8 cellular contexts compared by ENCODE assay signal in the genomic region with DNA sequence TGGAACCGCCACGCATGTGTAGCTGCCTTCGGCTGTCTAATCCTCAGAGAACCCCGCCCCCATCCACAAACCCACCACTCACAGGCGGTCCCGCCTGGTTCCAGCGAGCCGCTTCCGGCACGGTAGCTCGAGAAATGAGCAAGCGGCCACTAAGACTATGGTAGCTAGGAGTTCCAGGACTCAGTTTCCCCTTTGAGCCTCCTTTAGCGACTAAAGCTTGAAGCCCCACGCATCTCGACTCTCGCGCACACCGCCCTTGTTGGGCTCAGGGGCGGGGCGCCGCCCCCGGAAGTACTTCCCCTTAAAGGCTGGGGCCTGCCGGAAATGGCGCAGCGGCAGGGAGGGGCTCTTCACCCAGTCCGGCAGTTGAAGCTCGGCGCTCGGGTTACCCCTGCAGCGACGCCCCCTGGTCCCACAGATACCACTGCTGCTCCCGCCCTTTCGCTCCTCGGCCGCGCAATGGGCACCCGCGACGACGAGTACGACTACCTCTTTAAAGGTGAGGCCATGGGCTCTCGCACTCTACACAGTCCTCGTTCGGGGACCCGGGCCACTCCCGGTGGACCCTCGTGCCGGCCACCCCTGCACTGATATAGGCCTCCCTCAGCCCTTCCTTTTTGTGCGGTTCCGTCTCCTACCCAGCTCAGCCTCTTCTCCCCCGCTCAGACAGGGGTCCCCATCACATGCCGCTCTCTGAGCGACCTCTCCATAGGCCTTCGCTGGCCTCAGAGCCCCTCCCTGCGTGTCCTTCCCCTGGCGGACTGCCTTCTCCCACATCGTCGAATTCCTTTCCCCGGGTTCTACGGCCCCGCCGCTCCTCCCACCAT. TPM values are rescaled to one million over a fixed set of nuclear protein-coding genes. Genes with fewer than 3 reads are reported as not detected.
DNase-seq lines count a peak whose midpoint lies in the region; ATAC-seq and TF ChIP-seq lines count a peak whose summit lies in the region.

A gene (plus strand): TSS at position 365 of the 827 bp plus-strand sequence. CDS start 95 bp downstream, at position 460.

- POLR2A ChIA-PET in BJ (lab: Charles Lee), result interaction anchor here (0.7 to 1.3 kb wide), 2 partner anchors 40 to 258 kb away, joined by 3 to 4 read pairs; a partner anchor contains a TSS
- POLR2A ChIA-PET in activated CD4-positive, alpha-beta T cell treated with anti-CD3 and anti-CD28 coated beads for 36 hours (lab: Charles Lee), result interaction anchor here (0.6 to 2.7 kb wide), 12 partner anchors 9 to 661 kb away, joined by 3 to 17 read pairs (median 5); a partner anchor contains a TSS

- peak within 1 kb of the TSS; percentile 91 for H3K27ac Mint-ChIP-seq in activated CD4-positive, alpha-beta T cell treated with anti-CD3 and anti-CD28 coated beads for 36 hours

- peak; percentile 72 for DNase-seq in BJ (ENCODE audit: low read depth)
- peak; percentile 87 for DNase-seq in GM19238 (ENCODE audit: insufficient read length, low spot score)
- peak; percentile 65 for DNase-seq in NCI-H510A treated with DMSO at 0.1 percent for 48 hours (lab: John Stamatoyannopoulos, UW)
- DNase-seq in activated CD4-positive, alpha-beta T cell treated with anti-CD3 and anti-CD28 coated beads for 36 hours, result peak; percentile 97
- peak; percentile 98 for DNase-seq in choroid plexus epithelial cell (ENCODE audit: low read depth)
- DNase-seq in kidney tubule cell (ENCODE audit: low spot score), result peak; percentile 97
- DNase-seq in stimulated activated CD4-positive, alpha-beta T cell treated with anti-CD3 and anti-CD28 coated beads, Interleukin-1b, Interleukin-23, amount 100 ng/mL, for 24 hours (ENCODE audit: low read depth in 4 of 4, low spot score in 1 of 4), result peak; percentile 88 to 92 (median 91)

- H3K4me3 ChIP-seq in BJ (ENCODE audit: low read depth, low read length) (peak within 1 kb of the TSS; percentile 99), choroid plexus epithelial cell (ENCODE audit: low read depth, low read length) (peak within 1 kb of the TSS; percentile 76)

- TF ChIP-seq CTCF in BJ (IDR thresholded peaks at IDR 0.05; ENCODE audit: insufficient read depth, low read depth, low read length), result peak; percentile 48
- peak; percentile 45 for TF ChIP-seq CTCF in choroid plexus epithelial cell (conservative IDR thresholded peaks at IDR 0.05; ENCODE audit: low read depth, low read length)

- H3K27me3 ChIP-seq in BJ (ENCODE audit: control insufficient read depth, insufficient read depth, low read length), result no peaks in the 10 kb centered on the region

- H3K27me3 Mint-ChIP-seq in activated CD4-positive, alpha-beta T cell treated with anti-CD3 and anti-CD28 coated beads for 36 hours, result no peaks in the 10 kb centered on the region

- H3K36me3 Mint-ChIP-seq in activated CD4-positive, alpha-beta T cell treated with anti-CD3 and anti-CD28 coated beads for 36 hours (ENCODE audit: low read depth), result peaks cover 10% of the 10 kb centered on the region

- peak; percentile 90 for ATAC-seq in HG03442 (IDR thresholded peaks at IDR 0.05; ENCODE audit: unreplicated experiment)
- ATAC-seq in activated CD4-positive, alpha-beta T cell treated with anti-CD3 and anti-CD28 coated beads for 36 hours, result peak; percentile 92

- intact Hi-C loops in activated CD4-positive, alpha-beta T cell treated with anti-CD3 and anti-CD28 coated beads for 36 hours (cut with DNase I, micrococcal nuclease), result loop anchor here (1.0 to 5.0 kb wide), 13 partner anchors 18 to 628 kb away; a partner anchor contains a TSS

- H3K4me1 Mint-ChIP-seq in activated CD4-positive, alpha-beta T cell treated with anti-CD3 and anti-CD28 coated beads for 36 hours, result peaks cover 30% of the 10 kb centered on the region

- H3K9me3 Mint-ChIP-seq in activated CD4-positive, alpha-beta T cell treated with anti-CD3 and anti-CD28 coated beads for 36 hours (ENCODE audit: low read depth), result no peaks in the 10 kb centered on the region

- no peaks in the 10 kb centered on the region for H3K36me3 ChIP-seq in BJ (ENCODE audit: control insufficient read depth, insufficient read depth, low read length)

- H3K4me3 Mint-ChIP-seq in activated CD4-positive, alpha-beta T cell treated with anti-CD3 and anti-CD28 coated beads for 36 hours, result peak within 1 kb of the TSS; percentile 99

- CTCF ChIA-PET in BJ (lab: Yijun Ruan, JAX), result interaction anchor here (0.6 to 6.8 kb wide), 7 partner anchors 12 to 232 kb away, joined by 3 to 46 read pairs (median 4); no protein-coding TSS in a partner anchor
- CTCF ChIA-PET in activated CD4-positive, alpha-beta T cell treated with anti-CD3 and anti-CD28 coated beads for 36 hours (lab: Charles Lee), result interaction anchor here (0.5 to 3.2 kb wide), 15 partner anchors 9 to 258 kb away, joined by 3 to 18 read pairs (median 3); a partner anchor contains a TSS

RNA-seq across cellular contexts. Expression of the gene that starts here (rescaled TPM):
- 165 and 243 TPM in 2 replicates for polyA plus RNA-seq in BJ (2011; rRNA removed)
- 37.0 and 56.2 TPM in 2 replicates for polyA minus RNA-seq in BJ (2011; rRNA and poly(A)+ RNA removed)
- total RNA-seq in activated CD4-positive, alpha-beta T cell treated with anti-CD3 and anti-CD28 coated beads for 36 hours, result 100 to 1,000 TPM; 129 to 142 TPM

Comparison
In these comparisons a context has a peak if more than half of its experiments do, and no peak if none do; other contexts are left out.
1. Peak in every context shown above with its lines: DNase-seq, ATAC-seq and H3K4me3 ChIP-seq.